9 cellular contexts compared by ENCODE assay signal in the genomic region with DNA sequence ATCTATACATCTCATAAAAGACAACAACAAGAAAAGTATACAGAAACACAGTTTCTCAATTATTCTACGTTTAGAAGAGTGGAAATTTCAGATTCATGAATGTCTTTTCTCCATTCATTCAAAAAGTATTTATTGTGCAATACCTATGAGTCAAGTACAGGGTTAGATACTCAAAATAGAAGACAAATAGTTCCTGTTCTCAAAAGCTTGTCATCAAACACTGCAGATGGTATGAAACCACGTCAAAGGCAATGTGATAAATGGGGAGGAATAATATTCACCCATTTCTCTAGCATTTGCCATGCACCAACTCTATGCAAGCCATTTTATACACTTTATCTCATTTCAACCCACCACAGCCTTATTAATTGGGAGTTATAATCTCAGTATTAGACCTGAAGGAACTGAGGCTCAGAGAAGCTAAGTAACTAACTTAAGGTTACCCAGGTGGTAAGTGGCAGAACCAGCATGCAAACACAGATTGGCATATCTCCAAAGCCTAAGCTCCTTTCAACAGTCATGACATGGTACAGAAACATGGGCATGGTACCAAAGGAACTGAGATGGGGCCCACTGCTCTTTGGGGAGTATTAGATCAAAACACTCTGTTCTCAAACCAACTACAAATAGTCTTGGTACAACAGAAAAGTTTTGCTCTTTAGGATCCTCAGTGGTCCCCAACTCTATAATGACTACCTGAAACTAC.
DNase-seq lines count a peak whose midpoint lies in the region; ATAC-seq and TF ChIP-seq lines count a peak whose summit lies in the region.
"Had no signal": no experiment of that assay in that cellular context is flagged by ENCODE, and none has a peak within 500 bp of the region (broad histone marks: within the 10 kb centered on the region; RNA-seq: fewer than 3 reads in every experiment).

No MANE protein-coding gene starts in this region.

- peaks cover 42% of the 10 kb centered on the region for H3F3A ChIP-seq in SK-N-SH (replicated peaks; ENCODE audit: insufficient read depth)

- H3K79me2 ChIP-seq in SK-N-SH (ENCODE audit: insufficient read depth), result no peaks in the 10 kb centered on the region
- H3K79me2 ChIP-seq: parathyroid adenoma had no signal

- H3K27ac Mint-ChIP-seq in activated CD4-positive, alpha-beta T cell treated with anti-CD3 and anti-CD28 coated beads for 36 hours, result peak overlapping the region; percentile 21
- H3K27ac Mint-ChIP-seq in glutamatergic neuron (ENCODE audit: unreplicated experiment), result no peak overlapping the region

- no peaks in the 10 kb centered on the region for H3K36me3 ChIP-seq in SK-N-SH (replicated peaks in 1 of 2; ENCODE audit: control insufficient read depth in 1 of 2, insufficient read depth in 2 of 2, low read length in 1 of 2)
- H3K36me3 ChIP-seq in BE2C, result no peaks in the 10 kb centered on the region

- no peaks in the 10 kb centered on the region for H3K36me3 Mint-ChIP-seq in activated CD4-positive, alpha-beta T cell treated with anti-CD3 and anti-CD28 coated beads for 36 hours (ENCODE audit: low read depth)
- H3K36me3 Mint-ChIP-seq in glutamatergic neuron (ENCODE audit: unreplicated experiment), result no peaks in the 10 kb centered on the region

- peak overlapping the region; percentile 37; the same call in 1 of the 2 replicates for H3K9ac ChIP-seq in SK-N-SH
- H3K9ac ChIP-seq: parathyroid adenoma had no signal

- H3K27me3 ChIP-seq in SK-N-SH (ENCODE audit: insufficient read depth), result no peaks in the 10 kb centered on the region
- H3K27me3 ChIP-seq in BE2C, result no peaks in the 10 kb centered on the region

- H3K4me1 Mint-ChIP-seq in activated CD4-positive, alpha-beta T cell treated with anti-CD3 and anti-CD28 coated beads for 36 hours, result peaks cover 16% of the 10 kb centered on the region
- H3K4me1 Mint-ChIP-seq in glutamatergic neuron (ENCODE audit: low read depth, unreplicated experiment), result no peaks in the 10 kb centered on the region

- H2AFZ ChIP-seq in SK-N-SH (ENCODE audit: low read depth), result no peak overlapping the region
- H2AFZ ChIP-seq: parathyroid adenoma had no signal

- TF ChIP-seq RAD21 in SK-N-SH (IDR thresholded peaks at IDR 0.05; ENCODE audit: low read length), result no peak

- peaks cover 1% of the 10 kb centered on the region for H3K27me3 Mint-ChIP-seq in activated CD4-positive, alpha-beta T cell treated with anti-CD3 and anti-CD28 coated beads for 36 hours
- H3K27me3 Mint-ChIP-seq in glutamatergic neuron (ENCODE audit: unreplicated experiment), result peaks cover 1% of the 10 kb centered on the region

- H3K9me2 ChIP-seq in SK-N-SH, result no peaks in the 10 kb centered on the region

- H3K4me2 ChIP-seq in SK-N-SH, result peak overlapping the region; percentile 9; the same call in 1 of the 2 replicates

- TF ChIP-seq EP300 in SK-N-SH (IDR thresholded peaks at IDR 0.05; ENCODE audit: borderline replicate concordance in 1 of 2, low read depth in 1 of 2, low read length in 1 of 2), result peak; percentile 59 to 97

- no peak for DNase-seq in activated CD4-positive, alpha-beta T cell treated with anti-CD3 and anti-CD28 coated beads for 36 hours
- no peak for DNase-seq in activated CD4-positive, alpha-beta T cell treated with anti-CD3 and anti-CD28 coated beads, Interleukin-2, amount 50 U/mL, for 1 hour
- no peak for DNase-seq in SK-N-SH
- DNase-seq in foreskin melanocyte, result peak; percentile 74
- peak; percentile 82 for DNase-seq in stromal cell of bone marrow (ENCODE audit: low read depth)
- no peak for DNase-seq in glutamatergic neuron
- no peak for DNase-seq in BE2C
- DNase-seq in stimulated activated CD4-positive, alpha-beta T cell treated with anti-CD3 and anti-CD28 coated beads, Interleukin-12 subunit alpha, Interleukin-12 subunit beta, amount 100 ng/mL, for 4 hours, result no peak

- POLR2A ChIA-PET in activated CD4-positive, alpha-beta T cell treated with anti-CD3 and anti-CD28 coated beads for 36 hours (lab: Charles Lee), result interaction anchor here (0.7 to 0.8 kb wide), 2 partner anchors 60 to 61 kb away, joined by 4 read pairs; no protein-coding TSS in a partner anchor
- POLR2A ChIA-PET in SK-N-SH (lab: Yijun Ruan, JAX), result no interaction called here

- peak; percentile 72 for ATAC-seq in activated CD4-positive, alpha-beta T cell treated with anti-CD3 and anti-CD28 coated beads for 36 hours

- peaks cover 4% of the 10 kb centered on the region for H3K9me3 Mint-ChIP-seq in activated CD4-positive, alpha-beta T cell treated with anti-CD3 and anti-CD28 coated beads for 36 hours (ENCODE audit: low read depth)
- no peaks in the 10 kb centered on the region for H3K9me3 Mint-ChIP-seq in glutamatergic neuron (ENCODE audit: unreplicated experiment)

- peak overlapping the region; percentile 64 to 89; a peak in 3 of 4 replicates for H3K27ac ChIP-seq in SK-N-SH (ENCODE audit: low read depth in 2 of 2, low read length in 1 of 2)
- H3K27ac ChIP-seq: parathyroid adenoma had no signal

- H3K4me3 ChIP-seq in SK-N-SH (ENCODE audit: low read depth in 2 of 2, low read length in 1 of 2) (no peak overlapping the region), BE2C (ENCODE audit: low read depth, low read length) (no peak overlapping the region)

- TF ChIP-seq CTCF in SK-N-SH (IDR thresholded peaks at IDR 0.05) (no peak), glutamatergic neuron (IDR thresholded peaks at IDR 0.05; ENCODE audit: partially characterized antibody, unreplicated experiment) (no peak), BE2C (IDR thresholded peaks at IDR 0.05; ENCODE audit: low read depth, low read length) (no peak)

- 0 out of 2 replicates have a peak, but pooled peaks cover 7% of the 10 kb centered on the region for H3K9me3 ChIP-seq in SK-N-SH
- no peaks in the 10 kb centered on the region for H3K9me3 ChIP-seq in BE2C

- 0% methylated on average over 2 of the region's 2 CpGs for WGBS in SK-N-SH (ENCODE audit: low lambda C conversion rate)

- CTCF ChIA-PET in activated CD4-positive, alpha-beta T cell treated with anti-CD3 and anti-CD28 coated beads for 36 hours (lab: Charles Lee), result interaction anchor here (0.8 to 1.4 kb wide), 5 partner anchors 12 to 143 kb away, joined by 3 to 5 read pairs (median 3); no protein-coding TSS in a partner anchor
- CTCF ChIA-PET in SK-N-SH (lab: Yijun Ruan, JAX), result no interaction called here

- intact Hi-C loops in activated CD4-positive, alpha-beta T cell treated with anti-CD3 and anti-CD28 coated beads for 36 hours (cut with DNase I, micrococcal nuclease), result loop anchor here in 1 of 2 experiments (1.0 kb wide), 1 partner anchor 61 kb away; no protein-coding TSS in a partner anchor

- H3K4me3 Mint-ChIP-seq in activated CD4-positive, alpha-beta T cell treated with anti-CD3 and anti-CD28 coated beads for 36 hours, result no peak overlapping the region
- H3K4me3 Mint-ChIP-seq in glutamatergic neuron (ENCODE audit: unreplicated experiment), result no peak overlapping the region

- H4K20me1 ChIP-seq in SK-N-SH (ENCODE audit: insufficient read depth), result no peaks in the 10 kb centered on the region

- H3K4me1 ChIP-seq in SK-N-SH (ENCODE audit: control insufficient read depth in 1 of 2, insufficient read depth in 2 of 2, low read depth in 1 of 2, low read length in 1 of 2) (peaks cover 2 to 47% of the 10 kb centered on the region in 2 experiments), BE2C (no peaks in the 10 kb centered on the region)
- H3K4me1 ChIP-seq: parathyroid adenoma had no signal

TF ChIP-seq in SK-N-SH, 30 proteins besides CTCF, POLR2A, EP300 and RAD21 (continues in another document):
- TF ChIP-seq EZH2phosphoT487 (IDR thresholded peaks at IDR 0.05; ENCODE audit: borderline replicate concordance, low read depth) (no peak), NRF1 (IDR thresholded peaks at IDR 0.05; ENCODE audit: low read depth, low read length) (no peak), RXRA (IDR thresholded peaks at IDR 0.05; ENCODE audit: borderline replicate concordance, low read depth) (peak; percentile 92), TEAD4 (IDR thresholded peaks at IDR 0.05; ENCODE audit: borderline replicate concordance, insufficient read depth) (peak; percentile 88), YY1 (IDR thresholded peaks at IDR 0.05; ENCODE audit: low read depth) (no peak), JUND (IDR thresholded peaks at IDR 0.05) (peak; percentile 97), NFIC (IDR thresholded peaks at IDR 0.05; ENCODE audit: borderline replicate concordance) (peak; percentile 83), TCF12 (IDR thresholded peaks at IDR 0.05) (peak; percentile 97)
- TF ChIP-seq, protein P1, sequence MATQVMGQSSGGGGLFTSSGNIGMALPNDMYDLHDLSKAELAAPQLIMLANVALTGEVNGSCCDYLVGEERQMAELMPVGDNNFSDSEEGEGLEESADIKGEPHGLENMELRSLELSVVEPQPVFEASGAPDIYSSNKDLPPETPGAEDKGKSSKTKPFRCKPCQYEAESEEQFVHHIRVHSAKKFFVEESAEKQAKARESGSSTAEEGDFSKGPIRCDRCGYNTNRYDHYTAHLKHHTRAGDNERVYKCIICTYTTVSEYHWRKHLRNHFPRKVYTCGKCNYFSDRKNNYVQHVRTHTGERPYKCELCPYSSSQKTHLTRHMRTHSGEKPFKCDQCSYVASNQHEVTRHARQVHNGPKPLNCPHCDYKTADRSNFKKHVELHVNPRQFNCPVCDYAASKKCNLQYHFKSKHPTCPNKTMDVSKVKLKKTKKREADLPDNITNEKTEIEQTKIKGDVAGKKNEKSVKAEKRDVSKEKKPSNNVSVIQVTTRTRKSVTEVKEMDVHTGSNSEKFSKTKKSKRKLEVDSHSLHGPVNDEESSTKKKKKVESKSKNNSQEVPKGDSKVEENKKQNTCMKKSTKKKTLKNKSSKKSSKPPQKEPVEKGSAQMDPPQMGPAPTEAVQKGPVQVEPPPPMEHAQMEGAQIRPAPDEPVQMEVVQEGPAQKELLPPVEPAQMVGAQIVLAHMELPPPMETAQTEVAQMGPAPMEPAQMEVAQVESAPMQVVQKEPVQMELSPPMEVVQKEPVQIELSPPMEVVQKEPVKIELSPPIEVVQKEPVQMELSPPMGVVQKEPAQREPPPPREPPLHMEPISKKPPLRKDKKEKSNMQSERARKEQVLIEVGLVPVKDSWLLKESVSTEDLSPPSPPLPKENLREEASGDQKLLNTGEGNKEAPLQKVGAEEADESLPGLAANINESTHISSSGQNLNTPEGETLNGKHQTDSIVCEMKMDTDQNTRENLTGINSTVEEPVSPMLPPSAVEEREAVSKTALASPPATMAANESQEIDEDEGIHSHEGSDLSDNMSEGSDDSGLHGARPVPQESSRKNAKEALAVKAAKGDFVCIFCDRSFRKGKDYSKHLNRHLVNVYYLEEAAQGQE (IDR thresholded peaks at IDR 0.05; ENCODE audit: low read depth, low read length), result no peak
- TF ChIP-seq, protein P2, sequence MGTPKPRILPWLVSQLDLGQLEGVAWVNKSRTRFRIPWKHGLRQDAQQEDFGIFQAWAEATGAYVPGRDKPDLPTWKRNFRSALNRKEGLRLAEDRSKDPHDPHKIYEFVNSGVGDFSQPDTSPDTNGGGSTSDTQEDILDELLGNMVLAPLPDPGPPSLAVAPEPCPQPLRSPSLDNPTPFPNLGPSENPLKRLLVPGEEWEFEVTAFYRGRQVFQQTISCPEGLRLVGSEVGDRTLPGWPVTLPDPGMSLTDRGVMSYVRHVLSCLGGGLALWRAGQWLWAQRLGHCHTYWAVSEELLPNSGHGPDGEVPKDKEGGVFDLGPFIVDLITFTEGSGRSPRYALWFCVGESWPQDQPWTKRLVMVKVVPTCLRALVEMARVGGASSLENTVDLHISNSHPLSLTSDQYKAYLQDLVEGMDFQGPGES (IDR thresholded peaks at IDR 0.05; ENCODE audit: low read depth, low read length), result no peak

Comparison
In these comparisons a context has a peak if more than half of its experiments do, and no peak if none do; other contexts are left out.
1. DNase-seq: peak in foreskin melanocyte (single experiment) and stromal cell of bone marrow (single experiment); none in activated CD4-positive, alpha-beta T cell treated with anti-CD3 and anti-CD28 coated beads for 36 hours (single experiment), activated CD4-positive, alpha-beta T cell treated with anti-CD3 and anti-CD28 coated beads, Interleukin-2, amount 50 U/mL, for 1 hour (single experiment), SK-N-SH (single experiment), glutamatergic neuron (single experiment), BE2C (single experiment) and stimulated activated CD4-positive, alpha-beta T cell treated with anti-CD3 and anti-CD28 coated beads, Interleukin-12 subunit alpha, Interleukin-12 subunit beta, amount 100 ng/mL, for 4 hours (single experiment).